1 cellular context compared by ENCODE assay signal in genomic region chrX:42680651-42681050, GRCh38.
TF ChIP-seq lines count a peak whose summit lies in the region.

No MANE protein-coding gene starts in this region.

TF ChIP-seq in GM23338, 12 proteins besides CTCF, POLR2A, EP300 and RAD21 (continued from another document):
- no peak for TF ChIP-seq ZNF462 (CRISPR knock-in tag; IDR thresholded peaks at IDR 0.05)
- TF ChIP-seq ZNF331 (CRISPR knock-in tag; IDR thresholded peaks at IDR 0.05; ENCODE audit: low read depth) = no peak
- no peak for TF ChIP-seq POLR2AphosphoS5 (IDR thresholded peaks at IDR 0.05; ENCODE audit: low read depth)
- TF ChIP-seq EZH2phosphoT487 (IDR thresholded peaks at IDR 0.05; ENCODE audit: unreplicated experiment) = no peak
- TF ChIP-seq EZH2 (IDR thresholded peaks at IDR 0.05; ENCODE audit: low read depth, unreplicated experiment) = no peak
- no peak for TF ChIP-seq STAT1 (IDR thresholded peaks at IDR 0.05; ENCODE audit: unreplicated experiment)
- TF ChIP-seq CREB1 (CRISPR knock-in tag; IDR thresholded peaks at IDR 0.05; ENCODE audit: low read depth) = no peak
- TF ChIP-seq REST (IDR thresholded peaks at IDR 0.05; ENCODE audit: unreplicated experiment) = no peak
